ENCODE assay signal across 1 cellular context in the genomic region with DNA sequence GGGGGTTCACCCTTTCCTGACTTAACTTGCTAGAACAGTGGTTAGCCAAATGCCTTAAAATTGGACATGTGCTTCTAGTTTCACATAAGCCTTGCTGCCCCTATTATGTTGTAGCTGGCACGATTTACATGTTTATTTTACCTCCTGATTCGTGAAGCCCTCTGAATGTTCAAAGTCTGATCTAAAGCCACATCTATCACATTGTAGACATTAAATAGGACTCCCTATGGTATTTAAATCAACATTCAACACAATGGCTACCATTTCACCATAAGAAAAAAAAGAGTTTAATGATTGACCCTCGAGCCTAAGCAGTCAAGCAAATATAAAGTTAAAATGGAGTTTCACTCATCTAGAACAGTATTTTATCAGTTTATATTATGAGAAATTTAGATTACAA.
TF ChIP-seq lines count a peak whose summit lies in the region.

No MANE protein-coding gene starts in this region.

TF ChIP-seq in A549, 52 proteins besides CTCF, POLR2A, EP300 and RAD21 (continued from another document):
- TF ChIP-seq, protein P1, sequence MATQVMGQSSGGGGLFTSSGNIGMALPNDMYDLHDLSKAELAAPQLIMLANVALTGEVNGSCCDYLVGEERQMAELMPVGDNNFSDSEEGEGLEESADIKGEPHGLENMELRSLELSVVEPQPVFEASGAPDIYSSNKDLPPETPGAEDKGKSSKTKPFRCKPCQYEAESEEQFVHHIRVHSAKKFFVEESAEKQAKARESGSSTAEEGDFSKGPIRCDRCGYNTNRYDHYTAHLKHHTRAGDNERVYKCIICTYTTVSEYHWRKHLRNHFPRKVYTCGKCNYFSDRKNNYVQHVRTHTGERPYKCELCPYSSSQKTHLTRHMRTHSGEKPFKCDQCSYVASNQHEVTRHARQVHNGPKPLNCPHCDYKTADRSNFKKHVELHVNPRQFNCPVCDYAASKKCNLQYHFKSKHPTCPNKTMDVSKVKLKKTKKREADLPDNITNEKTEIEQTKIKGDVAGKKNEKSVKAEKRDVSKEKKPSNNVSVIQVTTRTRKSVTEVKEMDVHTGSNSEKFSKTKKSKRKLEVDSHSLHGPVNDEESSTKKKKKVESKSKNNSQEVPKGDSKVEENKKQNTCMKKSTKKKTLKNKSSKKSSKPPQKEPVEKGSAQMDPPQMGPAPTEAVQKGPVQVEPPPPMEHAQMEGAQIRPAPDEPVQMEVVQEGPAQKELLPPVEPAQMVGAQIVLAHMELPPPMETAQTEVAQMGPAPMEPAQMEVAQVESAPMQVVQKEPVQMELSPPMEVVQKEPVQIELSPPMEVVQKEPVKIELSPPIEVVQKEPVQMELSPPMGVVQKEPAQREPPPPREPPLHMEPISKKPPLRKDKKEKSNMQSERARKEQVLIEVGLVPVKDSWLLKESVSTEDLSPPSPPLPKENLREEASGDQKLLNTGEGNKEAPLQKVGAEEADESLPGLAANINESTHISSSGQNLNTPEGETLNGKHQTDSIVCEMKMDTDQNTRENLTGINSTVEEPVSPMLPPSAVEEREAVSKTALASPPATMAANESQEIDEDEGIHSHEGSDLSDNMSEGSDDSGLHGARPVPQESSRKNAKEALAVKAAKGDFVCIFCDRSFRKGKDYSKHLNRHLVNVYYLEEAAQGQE (IDR thresholded peaks at IDR 0.05), result no peak
- TF ChIP-seq KDM5A (IDR thresholded peaks at IDR 0.05), result no peak
